ENCODE assay signal across 15 cellular contexts in the genomic region with DNA sequence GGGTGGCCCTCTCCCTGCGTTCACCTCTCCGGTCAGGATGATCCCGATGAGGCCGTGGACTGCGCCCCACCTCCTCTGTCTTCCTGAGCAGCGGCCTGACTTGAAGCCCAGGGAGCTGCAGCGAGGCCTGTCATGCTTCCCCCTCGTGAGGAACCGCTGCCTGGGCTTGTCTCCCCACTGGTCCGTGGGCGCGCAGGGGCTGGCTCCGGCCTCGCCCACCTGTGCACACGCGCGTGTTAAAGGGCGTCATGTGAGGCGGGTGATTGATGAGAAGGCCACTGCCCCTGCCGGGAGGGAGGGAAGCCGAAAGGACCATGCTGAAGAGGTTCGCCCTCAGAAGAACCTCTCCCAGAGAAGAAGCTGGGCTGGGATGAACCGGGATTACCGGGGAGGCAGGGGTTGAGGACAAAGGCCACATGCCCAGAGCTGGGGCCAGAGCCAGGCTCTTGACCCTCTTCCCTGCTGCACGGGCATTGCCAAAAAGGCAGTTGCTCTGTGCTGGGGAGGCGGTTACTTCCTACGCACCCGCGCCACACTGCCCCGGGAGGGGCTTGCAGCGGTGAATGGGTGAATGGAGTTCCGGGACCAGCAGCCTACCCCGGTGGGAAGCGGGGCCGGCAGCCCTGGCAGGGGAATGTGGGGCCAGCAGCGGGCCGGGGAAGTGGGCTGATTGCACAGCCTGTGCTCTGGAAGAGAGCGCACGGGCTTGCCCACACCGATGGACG.
DNase-seq lines count a peak whose midpoint lies in the region; ATAC-seq and TF ChIP-seq lines count a peak whose summit lies in the region.
"Had no signal": no experiment of that assay in that cellular context is flagged by ENCODE, and none has a peak within 500 bp of the region (broad histone marks: within the 10 kb centered on the region; RNA-seq: fewer than 3 reads in every experiment).

No MANE protein-coding gene starts in this region.

- H3K4me1 ChIP-seq in neutrophil (ENCODE audit: control insufficient read depth in 1 of 2, insufficient read depth in 1 of 2, low read depth in 1 of 2, low read length in 1 of 2) (peaks cover 39 to 42% of the 10 kb centered on the region in 2 experiments), endodermal cell (ENCODE audit: control insufficient read depth, insufficient read depth, low read length) (peaks cover 12% of the 10 kb centered on the region)

- DNase-seq in HL-60 (ENCODE audit: low read depth in 1 of 2, low spot score in 1 of 2): peak; percentile 46 to 52
- DNase-seq in left kidney (ENCODE audit: low read depth, low spot score): peak; percentile 68
- DNase-seq in endodermal cell: no peak
- no peak for DNase-seq in epidermal melanocyte (ENCODE audit: insufficient read length, low spot score)
- no peak for DNase-seq in glomerular visceral epithelial cell (ENCODE audit: extremely low spot score)
- DNase-seq: DMS153, EL, HCEC 1CT, KBM-7, NCI-H146, NCI-H446, NCI-H748 treated with DMSO at 0.1 percent for 48 hours had no signal

- no peaks in the 10 kb centered on the region for H3K36me3 Mint-ChIP-seq in endodermal cell (ENCODE audit: low read depth)

- no peaks in the 10 kb centered on the region for H3K36me3 ChIP-seq in neutrophil
- H3K36me3 ChIP-seq in endodermal cell (ENCODE audit: control insufficient read depth, insufficient read depth, low read length): no peaks in the 10 kb centered on the region

- H3K27ac ChIP-seq in C4-2B (peak overlapping the region; percentile 7; the same call in 1 of the 2 replicates), HL-60 (replicated peaks) (peak overlapping the region; percentile 75), neutrophil (peak overlapping the region; percentile 5), endodermal cell (ENCODE audit: low read depth, low read length) (no peak overlapping the region)

- 77 to 88% methylated on average over 30 to 41 of the region's 41 CpGs for WGBS in endodermal cell (ENCODE audit: insufficient coverage in 1 of 2, insufficient read length in 1 of 2), 2 experiments

- no peaks in the 10 kb centered on the region for H3K9me3 ChIP-seq in neutrophil
- H3K9me3 ChIP-seq in endodermal cell (ENCODE audit: control insufficient read depth, low read length): no peaks in the 10 kb centered on the region

- no peak overlapping the region for H3K4me3 ChIP-seq in HL-60 (replicated peaks; ENCODE audit: insufficient read depth, low read length)
- H3K4me3 ChIP-seq in neutrophil (ENCODE audit: low read depth in 1 of 2, low read length in 1 of 2): no peak overlapping the region
- no peak overlapping the region for H3K4me3 ChIP-seq in endodermal cell (ENCODE audit: low read length)

- H3K9ac ChIP-seq in endodermal cell (ENCODE audit: extremely low read depth, low read length, poor library complexity, severe bottlenecking): no peak overlapping the region

- H3K27ac Mint-ChIP-seq in endodermal cell: no peak overlapping the region

- no peak for ATAC-seq in HG03460 (IDR thresholded peaks at IDR 0.05; ENCODE audit: unreplicated experiment)

- no peak overlapping the region for H3K4me3 Mint-ChIP-seq in endodermal cell

- H3K9me3 Mint-ChIP-seq in endodermal cell: no peaks in the 10 kb centered on the region

- H3K27me3 ChIP-seq in HL-60 (ENCODE audit: insufficient read depth, poor library complexity, severe bottlenecking) (no peaks in the 10 kb centered on the region), neutrophil (no peaks in the 10 kb centered on the region), endodermal cell (ENCODE audit: control insufficient read depth, insufficient read depth, low read length, poor library complexity, severe bottlenecking) (no peaks in the 10 kb centered on the region)

- TF ChIP-seq CTCF in C4-2B (conservative IDR thresholded peaks at IDR 0.05) (no peak), HL-60 (IDR thresholded peaks at IDR 0.05; ENCODE audit: insufficient read depth, low read length) (no peak), neutrophil (IDR thresholded peaks at IDR 0.05) (no peak), endodermal cell (conservative IDR thresholded peaks at IDR 0.05) (no peak)

- no peaks in the 10 kb centered on the region for H3K27me3 Mint-ChIP-seq in endodermal cell (ENCODE audit: insufficient read depth)

- peaks cover 25% of the 10 kb centered on the region for H3K4me1 Mint-ChIP-seq in endodermal cell

Comparison
In these comparisons a context has a peak if more than half of its experiments do, and no peak if none do; other contexts are left out.
1. DNase-seq: peak in HL-60 (2 of 2) and left kidney (single experiment); none in endodermal cell (single experiment), epidermal melanocyte (single experiment) and glomerular visceral epithelial cell (single experiment).